Comparison of ENCODE assay signal across 9 cellular contexts in the genomic region with DNA sequence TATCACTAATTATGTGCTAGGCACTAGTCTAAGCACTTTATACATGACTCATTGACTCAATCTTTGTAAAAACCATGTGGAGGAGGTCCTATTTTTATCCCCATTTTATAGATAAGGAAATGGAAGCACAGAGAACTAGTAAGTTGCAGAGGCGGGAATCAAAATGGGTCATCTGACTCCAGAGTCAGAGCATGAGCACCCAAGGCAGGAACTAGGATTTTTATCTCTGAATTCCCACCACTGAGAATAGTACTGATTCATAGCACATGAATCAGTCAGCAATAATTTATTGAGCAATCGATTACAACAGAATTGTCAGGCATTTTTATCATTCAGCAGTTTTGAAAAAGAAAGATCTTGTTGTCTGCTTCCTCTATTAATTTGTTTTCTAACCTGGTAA. TPM values are rescaled to one million over a fixed set of nuclear protein-coding genes. Genes with fewer than 3 reads are reported as not detected.
DNase-seq lines count a peak whose midpoint lies in the region; ATAC-seq, FAIRE-seq and TF ChIP-seq lines count a peak whose summit lies in the region.
"Had no signal": no experiment of that assay in that cellular context is flagged by ENCODE, and none has a peak within 500 bp of the region (broad histone marks: within the 10 kb centered on the region; RNA-seq: fewer than 3 reads in every experiment).

No MANE protein-coding gene starts in this region.

- intact Hi-C loops in head of caudate nucleus (cut with DNase I) = no loop called here

- no peak overlapping the region for H3K4me3 ChIP-seq in small intestine (ENCODE audit: low read depth in 1 of 2, low read length in 2 of 2)
- no peak overlapping the region for H3K4me3 ChIP-seq in BE2C (ENCODE audit: low read depth, low read length)

- no peak for ATAC-seq in HG03196 (IDR thresholded peaks at IDR 0.05; ENCODE audit: unreplicated experiment)

- H3K27me3 ChIP-seq in small intestine (ENCODE audit: control insufficient read depth in 2 of 2, insufficient read depth in 2 of 2, low read length in 2 of 2) (no peaks in the 10 kb centered on the region), BE2C (no peaks in the 10 kb centered on the region)

- FAIRE-seq in small intestine (lab: Jason Lieb, UNC) = no peak

- H3K9me3 ChIP-seq in small intestine (ENCODE audit: control insufficient read depth, low read depth) (no peaks in the 10 kb centered on the region), BE2C (no peaks in the 10 kb centered on the region)

- H3K4me1 ChIP-seq in small intestine (ENCODE audit: control insufficient read depth in 2 of 2, insufficient read depth in 1 of 2, low read depth in 1 of 2, low read length in 1 of 2) (peaks cover 19 to 33% of the 10 kb centered on the region in 2 donors), BE2C (peaks cover 14% of the 10 kb centered on the region)

- peak; percentile 85 for DNase-seq in GM04503 (ENCODE audit: low read depth)
- DNase-seq in head of caudate nucleus = peak in 28 of 42 donors; percentile 25 to 86 (median 57)
- DNase-seq in small intestine = peak; percentile 78
- no peak for DNase-seq in Kasumi-1 (lab: John Stamatoyannopoulos, UW)
- no peak for DNase-seq in BE2C
- DNase-seq in hippocampal formation (lab: John Stamatoyannopoulos, UW) = no peak
- DNase-seq: activated CD8-positive, alpha-beta memory T cell treated with anti-CD3 and anti-CD28 coated beads, Interleukin-2, amount 50 U/mL, for 4 hours had no signal

- WGBS in small intestine, 3 donors = 39 to 77% (median 44%) methylated on average over 2 of the region's 2 CpGs

- H3K27ac ChIP-seq in VCaP (peak overlapping the region; percentile 98), small intestine (ENCODE audit: low read depth in 1 of 2, low read length in 1 of 2) (no peak overlapping the region)

- TF ChIP-seq CTCF in VCaP (conservative IDR thresholded peaks at IDR 0.05) (no peak), BE2C (IDR thresholded peaks at IDR 0.05; ENCODE audit: low read depth, low read length) (no peak)

- peaks cover 4 to 6% of the 10 kb centered on the region in 2 donors for H3K36me3 ChIP-seq in small intestine (ENCODE audit: control insufficient read depth in 2 of 2, insufficient read depth in 2 of 2, low read length in 2 of 2)
- peaks cover 71% of the 10 kb centered on the region for H3K36me3 ChIP-seq in BE2C

RNA-seq across cellular contexts. Expression of a gene that starts 19.3 kb away (rescaled TPM):
- polyA plus RNA-seq in small intestine = 10 to 100 TPM; 27.7 to 61.0 (median 34.9) TPM
- polyA plus RNA-seq in BE2C (2012; ENCODE audit: insufficient read depth, insufficient read length, low read depth) = 113 TPM

RNA-seq across cellular contexts. Expression of a gene that starts 46.1 kb away (rescaled TPM):
- 10 to 100 TPM; 13.5 to 26.0 (median 19.7) TPM for polyA plus RNA-seq in small intestine
- 27.9 TPM for polyA plus RNA-seq in BE2C (2012; ENCODE audit: insufficient read depth, insufficient read length, low read depth)

RNA-seq across cellular contexts. Expression of a gene that starts 57.2 kb away (rescaled TPM):
- 1 to 10 TPM; 1.8 to 7.6 (median 3.0) TPM for polyA plus RNA-seq in small intestine
- 0.88 TPM for polyA plus RNA-seq in BE2C (2012; ENCODE audit: insufficient read depth, insufficient read length, low read depth)

Comparison
In these comparisons a context has a peak if more than half of its experiments do, and no peak if none do; other contexts are left out.
1. DNase-seq: peak in GM04503 (single experiment), head of caudate nucleus (28 of 42) and small intestine (single experiment); none in Kasumi-1 (0 of 2), BE2C (single experiment) and hippocampal formation (0 of 2).